8 cellular contexts compared by ENCODE assay signal in genomic region chr16:50246299-50247122, GRCh38. TPM values are rescaled to one million over a fixed set of nuclear protein-coding genes. Genes with fewer than 3 reads are reported as not detected.
A peak's percentile ranks its signal among the peaks of the same experiment; 100 is the strongest.
DNase-seq lines count a peak whose midpoint lies in the region; ATAC-seq and TF ChIP-seq lines count a peak whose summit lies in the region.

No MANE protein-coding gene starts in this region.

- H3K27me3 ChIP-seq in SK-N-SH (ENCODE audit: insufficient read depth) (no peaks in the 10 kb centered on the region), fibroblast of lung (ENCODE audit: control insufficient read depth, insufficient read depth, low read length) (no peaks in the 10 kb centered on the region), neuron (ENCODE audit: insufficient read depth, low read length) (peaks cover 22% of the 10 kb centered on the region)

- TF ChIP-seq RAD21 in SK-N-SH (IDR thresholded peaks at IDR 0.05; ENCODE audit: low read length): no peak

- ATAC-seq in GM18511 (IDR thresholded peaks at IDR 0.05; ENCODE audit: unreplicated experiment) (peak; percentile 42), HG02798 (IDR thresholded peaks at IDR 0.05; ENCODE audit: poor library complexity, unreplicated experiment) (peak; percentile 6), GM18861 (IDR thresholded peaks at IDR 0.05; ENCODE audit: unreplicated experiment) (no peak)

- POLR2A ChIA-PET in SK-N-SH (lab: Yijun Ruan, JAX): interaction anchor here (0.8 to 1.4 kb wide), 4 partner anchors 16 to 108 kb away, joined by 3 to 4 read pairs (median 3); no protein-coding TSS in a partner anchor

- H3K9me2 ChIP-seq in SK-N-SH: no peaks in the 10 kb centered on the region

- H3K4me1 ChIP-seq in SK-N-SH (ENCODE audit: control insufficient read depth in 1 of 2, insufficient read depth in 2 of 2, low read depth in 1 of 2, low read length in 1 of 2): peaks cover 4 to 13% of the 10 kb centered on the region in 2 experiments; a peak in 2 of 4 replicates
- H3K4me1 ChIP-seq in fibroblast of lung (ENCODE audit: control insufficient read depth, extremely low read depth, insufficient read depth, low read length): peaks cover 10% of the 10 kb centered on the region
- peaks cover 11% of the 10 kb centered on the region for H3K4me1 ChIP-seq in neuron (ENCODE audit: insufficient read depth, low read length)

- 36% methylated on average over 14 of the region's 46 CpGs for WGBS in SK-N-SH (ENCODE audit: low lambda C conversion rate)

- H3K79me2 ChIP-seq in SK-N-SH (ENCODE audit: insufficient read depth) (peaks cover 5% of the 10 kb centered on the region; the same call in 1 of the 2 replicates), fibroblast of lung (ENCODE audit: control insufficient read depth, insufficient read depth, low read length) (no peaks in the 10 kb centered on the region)

- DNase-seq in SK-N-SH: peak; percentile 83
- DNase-seq in fibroblast of lung (ENCODE audit: low read depth in 2 of 2): no peak
- no peak for DNase-seq in NCI-H526 treated with DMSO at 0.1 percent for 48 hours (lab: John Stamatoyannopoulos, UW)
- DNase-seq in activated gamma-delta T cell treated with Interleukin-2 at 50 U/mL for 16 hours: no peak

- TF ChIP-seq EP300 in SK-N-SH (IDR thresholded peaks at IDR 0.05; ENCODE audit: borderline replicate concordance in 1 of 2, low read depth in 1 of 2, low read length in 1 of 2): no peak

- H2AFZ ChIP-seq in SK-N-SH (ENCODE audit: low read depth): peak overlapping the region; percentile 94
- H2AFZ ChIP-seq in fibroblast of lung (ENCODE audit: low read length): peak overlapping the region; percentile 39
- peak overlapping the region; percentile 69 for H2AFZ ChIP-seq in neuron (ENCODE audit: low read depth, low read length)

- H3K4me2 ChIP-seq in SK-N-SH (peak overlapping the region; percentile 96), fibroblast of lung (ENCODE audit: extremely low read depth, insufficient read depth, low read length) (peak overlapping the region; percentile 79)

- H3F3A ChIP-seq in SK-N-SH (replicated peaks; ENCODE audit: insufficient read depth): no peaks in the 10 kb centered on the region

- H3K4me3 ChIP-seq in SK-N-SH (ENCODE audit: low read depth in 2 of 2, low read length in 1 of 2): peak overlapping the region; percentile 66 to 75
- H3K4me3 ChIP-seq in fibroblast of lung (replicated peaks in 1 of 4; ENCODE audit: control extremely low read depth in 1 of 4, insufficient read depth in 1 of 4, low read depth in 3 of 4, low read length in 4 of 4): peak overlapping the region; percentile 29 to 62 (median 52)
- H3K4me3 ChIP-seq in neuron (ENCODE audit: low read length): peak overlapping the region; percentile 58

- no peak for TF ChIP-seq CTCF in SK-N-SH (IDR thresholded peaks at IDR 0.05)
- TF ChIP-seq CTCF in fibroblast of lung (conservative IDR thresholded peaks at IDR 0.05 in 1 of 2, IDR thresholded peaks at IDR 0.05 in 1 of 2; ENCODE audit: low read depth in 1 of 2, low read length in 2 of 2): no peak

- H3K27ac ChIP-seq in SK-N-SH (ENCODE audit: low read depth in 2 of 2, low read length in 1 of 2): peak overlapping the region in 1 of 2 experiments; percentile 61; a peak in 1 of 4 replicates
- H3K27ac ChIP-seq in fibroblast of lung (ENCODE audit: insufficient read depth, low read length): no peak overlapping the region

- CTCF ChIA-PET in SK-N-SH (lab: Yijun Ruan, JAX): interaction anchor here (0.6 to 3.0 kb wide), 12 partner anchors 8 to 560 kb away, joined by 3 to 9 read pairs (median 3); no protein-coding TSS in a partner anchor

- peak overlapping the region; percentile 66; the same call in 1 of the 2 replicates for H3K9ac ChIP-seq in SK-N-SH
- peak overlapping the region; percentile 67 for H3K9ac ChIP-seq in fibroblast of lung (ENCODE audit: insufficient read depth, low read length)

- H4K20me1 ChIP-seq in SK-N-SH (ENCODE audit: insufficient read depth) (no peaks in the 10 kb centered on the region), fibroblast of lung (ENCODE audit: control insufficient read depth, extremely low read depth, insufficient read depth, low read length) (no peaks in the 10 kb centered on the region)

- H3K36me3 ChIP-seq in SK-N-SH (replicated peaks in 1 of 2; ENCODE audit: control insufficient read depth in 1 of 2, insufficient read depth in 2 of 2, low read length in 1 of 2) (no peaks in the 10 kb centered on the region), fibroblast of lung (ENCODE audit: control insufficient read depth, insufficient read depth, low read length) (no peaks in the 10 kb centered on the region), neuron (ENCODE audit: insufficient read depth, low read length) (no peaks in the 10 kb centered on the region)

- H3K9me3 ChIP-seq in SK-N-SH (no peaks in the 10 kb centered on the region), fibroblast of lung (ENCODE audit: control insufficient read depth, insufficient read depth, low read depth, low read length) (no peaks in the 10 kb centered on the region), neuron (ENCODE audit: low read length) (peaks cover 3% of the 10 kb centered on the region)

TF ChIP-seq in SK-N-SH, 30 proteins besides CTCF, POLR2A, EP300 and RAD21:
- TF ChIP-seq, protein P1, sequence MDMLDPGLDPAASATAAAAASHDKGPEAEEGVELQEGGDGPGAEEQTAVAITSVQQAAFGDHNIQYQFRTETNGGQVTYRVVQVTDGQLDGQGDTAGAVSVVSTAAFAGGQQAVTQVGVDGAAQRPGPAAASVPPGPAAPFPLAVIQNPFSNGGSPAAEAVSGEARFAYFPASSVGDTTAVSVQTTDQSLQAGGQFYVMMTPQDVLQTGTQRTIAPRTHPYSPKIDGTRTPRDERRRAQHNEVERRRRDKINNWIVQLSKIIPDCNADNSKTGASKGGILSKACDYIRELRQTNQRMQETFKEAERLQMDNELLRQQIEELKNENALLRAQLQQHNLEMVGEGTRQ (IDR thresholded peaks at IDR 0.05; ENCODE audit: borderline replicate concordance, low read depth, low read length): no peak
- TF ChIP-seq JUND (IDR thresholded peaks at IDR 0.05): no peak
- TF ChIP-seq MXI1 (IDR thresholded peaks at IDR 0.05; ENCODE audit: low read depth, low read length): 0 out of 2 replicates have a peak, but pooled peaks have one; percentile 40

RNA-seq across cellular contexts. Expression of gene ADCY7, which starts 19.8 kb away (rescaled TPM):
- 13.8 and 14.3 TPM in 2 replicates for polyA plus RNA-seq in SK-N-SH (2012; rRNA removed)
- 6.6 and 11.7 TPM in 2 replicates for polyA plus RNA-seq in SK-N-SH (2012; cell fraction: cytosol; rRNA removed)
- polyA plus RNA-seq in SK-N-SH (2012; cell fraction: nucleus; rRNA removed): 24.3 and 32.0 TPM in 2 replicates
- total RNA-seq in fibroblast of lung: 34.0 and 34.7 TPM in 2 replicates
- polyA plus RNA-seq in fibroblast of lung: 9.4 and 9.9 TPM in 2 replicates
- 11.4 and 13.9 TPM in 2 replicates for polyA plus RNA-seq in fibroblast of lung (2012)
- polyA minus RNA-seq in fibroblast of lung (ENCODE audit: low replicate concordance): 27.4 and 53.6 TPM in 2 replicates

Comparison
In these comparisons a context has a peak if more than half of its experiments do, and no peak if none do; other contexts are left out.
1. H2AFZ ChIP-seq: peak in every context shown above with its lines; median percentile 94 in SK-N-SH; 69 in neuron; 39 in fibroblast of lung.